ENCODE assay signal across 1 cellular context in genomic region chr17:55742272-55743102, GRCh38.
A peak's percentile ranks its signal among the peaks of the same experiment; 100 is the strongest.
TF ChIP-seq lines count a peak whose summit lies in the region.

No MANE protein-coding gene starts in this region.

TF ChIP-seq in HepG2, 621 proteins besides CTCF, POLR2A, EP300 and RAD21 (continued from another document and continues in another):
- TF ChIP-seq ZNF770 (CRISPR knock-in tag; IDR thresholded peaks at IDR 0.05) (peak; percentile 99), ZNF17 (CRISPR knock-in tag; IDR thresholded peaks at IDR 0.05) (no peak), ZNF18 (CRISPR knock-in tag; IDR thresholded peaks at IDR 0.05; ENCODE audit: insufficient replicate concordance) (no peak), ZNF136 (CRISPR knock-in tag; IDR thresholded peaks at IDR 0.05; ENCODE audit: low read depth) (no peak), HNF1B (CRISPR knock-in tag; IDR thresholded peaks at IDR 0.05) (no peak), FOSL2 (CRISPR knock-in tag; IDR thresholded peaks at IDR 0.05) (peak; percentile 21; the same call in 1 of the 2 replicates), MLXIP (CRISPR knock-in tag; IDR thresholded peaks at IDR 0.05; ENCODE audit: borderline replicate concordance) (no peak), ELK4 (CRISPR knock-in tag; IDR thresholded peaks at IDR 0.05; ENCODE audit: borderline replicate concordance) (no peak), SIX4 (CRISPR knock-in tag; IDR thresholded peaks at IDR 0.05) (no peak), HMGXB4 (CRISPR knock-in tag; IDR thresholded peaks at IDR 0.05; ENCODE audit: borderline replicate concordance in 1 of 2, low read depth in 1 of 2) (0 out of 4 replicates have a peak, but pooled peaks of 1 of the 2 experiments have one; percentile 32), ZNF879 (CRISPR knock-in tag; IDR thresholded peaks at IDR 0.05) (no peak), PLSCR1 (CRISPR knock-in tag; IDR thresholded peaks at IDR 0.05; ENCODE audit: borderline replicate concordance) (no peak), TEAD2 (CRISPR knock-in tag; IDR thresholded peaks at IDR 0.05) (no peak), FOXM1 (CRISPR knock-in tag; IDR thresholded peaks at IDR 0.05) (no peak), ZNF337 (CRISPR knock-in tag; IDR thresholded peaks at IDR 0.05; ENCODE audit: borderline replicate concordance, low read depth) (no peak), ZNF468 (CRISPR knock-in tag; IDR thresholded peaks at IDR 0.05) (no peak), ARID4A (CRISPR knock-in tag; IDR thresholded peaks at IDR 0.05; ENCODE audit: borderline replicate concordance) (no peak), STAG1 (CRISPR knock-in tag; IDR thresholded peaks at IDR 0.05) (peak; percentile 83), ARHGAP35 (CRISPR knock-in tag; IDR thresholded peaks at IDR 0.05; ENCODE audit: borderline replicate concordance) (no peak), ZBTB25 (CRISPR knock-in tag; IDR thresholded peaks at IDR 0.05) (no peak), ZNF318 (CRISPR knock-in tag; IDR thresholded peaks at IDR 0.05) (no peak), ZNF354B (CRISPR knock-in tag; IDR thresholded peaks at IDR 0.05) (no peak), FOXA1 (IDR thresholded peaks at IDR 0.05) (no peak), FOXA1 (CRISPR knock-in tag; IDR thresholded peaks at IDR 0.05) (no peak), RFX3 (CRISPR knock-in tag; IDR thresholded peaks at IDR 0.05) (no peak), RARA (CRISPR knock-in tag; IDR thresholded peaks at IDR 0.05) (no peak)
